ENCODE assay signal across 17 cellular contexts in genomic region chr17:82320140-82320840, GRCh38. TPM values are rescaled to one million over a fixed set of nuclear protein-coding genes. Genes with fewer than 3 reads are reported as not detected.
A peak's percentile ranks its signal among the peaks of the same experiment; 100 is the strongest.
DNase-seq lines count a peak whose midpoint lies in the region; ATAC-seq and TF ChIP-seq lines count a peak whose summit lies in the region.
"Had no signal": no experiment of that assay in that cellular context is flagged by ENCODE, and none has a peak within 500 bp of the region (broad histone marks: within the 10 kb centered on the region; RNA-seq: fewer than 3 reads in every experiment).

No MANE protein-coding gene starts in this region.

- intact Hi-C loops in spleen (cut with DNase I; ENCODE audit: low total_unique reads), result loop anchor here (5.0 to 10.0 kb wide), 2 partner anchors 83 to 115 kb away; no protein-coding TSS in a partner anchor

- CTCF ChIA-PET in activated CD8-positive, alpha-beta memory T cell treated with anti-CD3 and anti-CD28 coated beads, Interleukin-2, amount 10 ng/mL, durations not matched to agents 7 days and 5 days (lab: Charles Lee), result interaction anchor here (0.7 to 8.6 kb wide), 13 partner anchors 9 to 290 kb away, joined by 3 to 154 read pairs (median 4); partner anchors contain the start of genes CSNK1D and SECTM1

- H3K36me3 ChIP-seq in spleen, result peaks cover 0 to 35% (median 0%) of the 10 kb centered on the region in 6 donors
- H3K36me3 ChIP-seq: right atrium auricular region had no signal

- H3K27me3 Mint-ChIP-seq in activated CD8-positive, alpha-beta memory T cell treated with anti-CD3 and anti-CD28 coated beads, Interleukin-2, amount 10 ng/mL, durations not matched to agents 7 days and 5 days, result no peaks in the 10 kb centered on the region
- peaks cover 2% of the 10 kb centered on the region for H3K27me3 Mint-ChIP-seq in activated naive CD8-positive, alpha-beta T cell treated with anti-CD3 and anti-CD28 coated beads, Interleukin-2, amount 50 U/mL, for 24 hours

- H3K9me3 ChIP-seq in spleen, result no peaks in the 10 kb centered on the region
- H3K9me3 ChIP-seq: right atrium auricular region had no signal

- no peak overlapping the region for H3K27ac ChIP-seq in spleen
- H3K27ac ChIP-seq: right atrium auricular region had no signal

- H3K9me3 Mint-ChIP-seq in activated CD8-positive, alpha-beta memory T cell treated with anti-CD3 and anti-CD28 coated beads, Interleukin-2, amount 10 ng/mL, durations not matched to agents 7 days and 5 days (ENCODE audit: low read depth), result no peaks in the 10 kb centered on the region
- no peaks in the 10 kb centered on the region for H3K9me3 Mint-ChIP-seq in activated naive CD8-positive, alpha-beta T cell treated with anti-CD3 and anti-CD28 coated beads, Interleukin-2, amount 50 U/mL, for 24 hours
- H3K9me3 Mint-ChIP-seq: mesothelial cell of epicardium had no signal

- no peak overlapping the region for H3K27ac Mint-ChIP-seq in activated CD8-positive, alpha-beta memory T cell treated with anti-CD3 and anti-CD28 coated beads, Interleukin-2, amount 10 ng/mL, durations not matched to agents 7 days and 5 days
- H3K27ac Mint-ChIP-seq in activated naive CD8-positive, alpha-beta T cell treated with anti-CD3 and anti-CD28 coated beads, Interleukin-2, amount 50 U/mL, for 24 hours, result no peak overlapping the region
- H3K27ac Mint-ChIP-seq: mesothelial cell of epicardium had no signal

- no peak for TF ChIP-seq POLR2A in spleen (IDR thresholded peaks at IDR 0.05)

- no peak overlapping the region for H3K4me3 Mint-ChIP-seq in activated CD8-positive, alpha-beta memory T cell treated with anti-CD3 and anti-CD28 coated beads, Interleukin-2, amount 10 ng/mL, durations not matched to agents 7 days and 5 days
- peak overlapping the region; percentile 21 for H3K4me3 Mint-ChIP-seq in activated naive CD8-positive, alpha-beta T cell treated with anti-CD3 and anti-CD28 coated beads, Interleukin-2, amount 50 U/mL, for 24 hours
- H3K4me3 Mint-ChIP-seq: mesothelial cell of epicardium had no signal

- no peak for ATAC-seq in activated CD8-positive, alpha-beta memory T cell treated with anti-CD3 and anti-CD28 coated beads, Interleukin-2, amount 10 ng/mL, durations not matched to agents 7 days and 5 days
- no peak for ATAC-seq in activated naive CD8-positive, alpha-beta T cell treated with anti-CD3 and anti-CD28 coated beads, Interleukin-2, amount 50 U/mL, for 24 hours
- ATAC-seq in GM21737 (IDR thresholded peaks at IDR 0.05; ENCODE audit: unreplicated experiment), result no peak

- H3K4me3 ChIP-seq in spleen, result no peak overlapping the region
- H3K4me3 ChIP-seq: right atrium auricular region had no signal

- WGBS in spleen, 5 donors, result 75 to 86% (median 82%) methylated on average over 22 to 26 of the region's 26 CpGs

- peaks cover 0 to 51% (median 9%) of the 10 kb centered on the region in 7 donors for H3K27me3 ChIP-seq in spleen (replicated peaks in 1 of 7)

- H3K36me3 Mint-ChIP-seq in activated CD8-positive, alpha-beta memory T cell treated with anti-CD3 and anti-CD28 coated beads, Interleukin-2, amount 10 ng/mL, durations not matched to agents 7 days and 5 days, result peaks cover 7% of the 10 kb centered on the region
- peaks cover 8% of the 10 kb centered on the region for H3K36me3 Mint-ChIP-seq in activated naive CD8-positive, alpha-beta T cell treated with anti-CD3 and anti-CD28 coated beads, Interleukin-2, amount 50 U/mL, for 24 hours (ENCODE audit: low read depth)
- H3K36me3 Mint-ChIP-seq: mesothelial cell of epicardium had no signal

- DNase-seq in activated CD8-positive, alpha-beta memory T cell treated with anti-CD3 and anti-CD28 coated beads, Interleukin-2, amount 50 U/mL, for 48 hours, result peak; percentile 54
- no peak for DNase-seq in activated CD8-positive, alpha-beta memory T cell treated with anti-CD3 and anti-CD28 coated beads, Interleukin-2, amount 10 ng/mL, durations not matched to agents 7 days and 5 days
- DNase-seq in HuH-7 (ENCODE audit: low spot score), result peak; percentile 74
- DNase-seq in activated naive CD8-positive, alpha-beta T cell treated with anti-CD3 and anti-CD28 coated beads, Interleukin-2, amount 50 U/mL, for 24 hours, result no peak
- DNase-seq in spleen, result peak; percentile 74
- DNase-seq in glomerular visceral epithelial cell (ENCODE audit: extremely low spot score), result no peak
- no peak for DNase-seq in GOT3 (lab: John Stamatoyannopoulos, UW)
- DNase-seq: activated CD4-positive, CD25-positive, alpha-beta regulatory T cell treated with anti-CD3 and anti-CD28 coated beads, Interleukin-2, amount 50 U/mL, for 72 hours; hypothalamus; kidney glomerular epithelial cell; NCI-H1417 treated with DMSO at 0.1 percent for 48 hours; NCI-H2227 treated with DMSO at 0.1 percent for 48 hours; T-helper 9 cell had no signal

- H3K4me1 Mint-ChIP-seq in activated CD8-positive, alpha-beta memory T cell treated with anti-CD3 and anti-CD28 coated beads, Interleukin-2, amount 10 ng/mL, durations not matched to agents 7 days and 5 days, result peaks cover 23% of the 10 kb centered on the region
- peaks cover 31% of the 10 kb centered on the region for H3K4me1 Mint-ChIP-seq in activated naive CD8-positive, alpha-beta T cell treated with anti-CD3 and anti-CD28 coated beads, Interleukin-2, amount 50 U/mL, for 24 hours

- peaks cover 3 to 42% (median 24%) of the 10 kb centered on the region in 6 donors for H3K4me1 ChIP-seq in spleen

- TF ChIP-seq CTCF in spleen (IDR thresholded peaks at IDR 0.05 in 8 of 11, conservative IDR thresholded peaks at IDR 0.05 in 3 of 11), result no peak

RNA-seq across cellular contexts. Expression of gene CD7, which starts 2.9 kb away (rescaled TPM):
- 100 to 1,000 TPM; 307 to 417 TPM for total RNA-seq in activated CD8-positive, alpha-beta memory T cell treated with anti-CD3 and anti-CD28 coated beads, Interleukin-2, amount 10 ng/mL, durations not matched to agents 7 days and 5 days
- 10 to 100 TPM; 18.9 to 60.1 (median 39.4) TPM for total RNA-seq in spleen
- 10 to 100 TPM; 14.8 to 24.5 (median 16.1) TPM for polyA plus RNA-seq in spleen

RNA-seq across cellular contexts. Expression of gene SECTM1, which starts 13.3 kb away (rescaled TPM):
- 1 to 10 TPM in 1 of 2 experiments, under 1 TPM in 1; 0.68 to 2.7 TPM for total RNA-seq in activated CD8-positive, alpha-beta memory T cell treated with anti-CD3 and anti-CD28 coated beads, Interleukin-2, amount 10 ng/mL, durations not matched to agents 7 days and 5 days
- total RNA-seq in spleen, result 100 to 1,000 TPM in 1 of 7 donors, 10 to 100 TPM in 6; 55.6 to 141 (median 66.6) TPM
- 10 to 100 TPM in 1 of 3 donors, 1 to 10 TPM in 2; 6.0 to 15.2 (median 7.0) TPM for polyA plus RNA-seq in spleen

RNA-seq across cellular contexts. Expression of gene TEX19, which starts 38.8 kb away (rescaled TPM):
- under 1 TPM in 1 of 2 experiments, not detected in 1; 0.15 TPM for total RNA-seq in activated CD8-positive, alpha-beta memory T cell treated with anti-CD3 and anti-CD28 coated beads, Interleukin-2, amount 10 ng/mL, durations not matched to agents 7 days and 5 days
- total RNA-seq in spleen, result not detected
- polyA plus RNA-seq in spleen, result not detected
- total RNA-seq: astrocyte, right atrium auricular region had no signal

RNA-seq across cellular contexts. Expression of gene CSNK1D, which starts 46.8 kb away (rescaled TPM):
- 100 to 1,000 TPM; 120 to 139 TPM for total RNA-seq in activated CD8-positive, alpha-beta memory T cell treated with anti-CD3 and anti-CD28 coated beads, Interleukin-2, amount 10 ng/mL, durations not matched to agents 7 days and 5 days
- 100 to 1,000 TPM in 5 of 7 donors, 10 to 100 TPM in 2; 74.3 to 216 (median 160) TPM for total RNA-seq in spleen
- 100 to 1,000 TPM in 1 of 3 donors, 10 to 100 TPM in 2; 46.5 to 122 (median 67.2) TPM for polyA plus RNA-seq in spleen

RNA-seq across cellular contexts. Expression of gene UTS2R, which starts 51.3 kb away (rescaled TPM):
- under 1 TPM in 1 of 2 experiments, not detected in 1; 0.16 TPM for total RNA-seq in activated CD8-positive, alpha-beta memory T cell treated with anti-CD3 and anti-CD28 coated beads, Interleukin-2, amount 10 ng/mL, durations not matched to agents 7 days and 5 days
- 1 to 10 TPM in 1 of 7 donors, under 1 TPM in 4, not detected in 2; 0.26 to 3.1 (median 0.60) TPM for total RNA-seq in spleen
- not detected for polyA plus RNA-seq in spleen
- total RNA-seq: astrocyte had no signal

Comparison
In these comparisons a context has a peak if more than half of its experiments do, and no peak if none do; other contexts are left out.
1. DNase-seq: peak in activated CD8-positive, alpha-beta memory T cell treated with anti-CD3 and anti-CD28 coated beads, Interleukin-2, amount 50 U/mL, for 48 hours (single experiment), HuH-7 (single experiment) and spleen (single experiment); none in activated CD8-positive, alpha-beta memory T cell treated with anti-CD3 and anti-CD28 coated beads, Interleukin-2, amount 10 ng/mL, durations not matched to agents 7 days and 5 days (single experiment), activated naive CD8-positive, alpha-beta T cell treated with anti-CD3 and anti-CD28 coated beads, Interleukin-2, amount 50 U/mL, for 24 hours (single experiment), glomerular visceral epithelial cell (single experiment) and GOT3 (single experiment).
2. RNA of gene CD7, which starts 2.9 kb away (total RNA-seq): 307 to 417 TPM in activated CD8-positive, alpha-beta memory T cell treated with anti-CD3 and anti-CD28 coated beads, Interleukin-2, amount 10 ng/mL, durations not matched to agents 7 days and 5 days; 18.9 to 60.1 TPM in spleen; every median in the first group is over 4 times any median in the second.
3. RNA of gene SECTM1, which starts 13.3 kb away (total RNA-seq): 55.6 to 141 TPM in spleen; 0.68 to 2.7 TPM in activated CD8-positive, alpha-beta memory T cell treated with anti-CD3 and anti-CD28 coated beads, Interleukin-2, amount 10 ng/mL, durations not matched to agents 7 days and 5 days; every median in the first group is over 10 times any median in the second.